ENCODE assay signal across 9 cellular contexts in the genomic region with DNA sequence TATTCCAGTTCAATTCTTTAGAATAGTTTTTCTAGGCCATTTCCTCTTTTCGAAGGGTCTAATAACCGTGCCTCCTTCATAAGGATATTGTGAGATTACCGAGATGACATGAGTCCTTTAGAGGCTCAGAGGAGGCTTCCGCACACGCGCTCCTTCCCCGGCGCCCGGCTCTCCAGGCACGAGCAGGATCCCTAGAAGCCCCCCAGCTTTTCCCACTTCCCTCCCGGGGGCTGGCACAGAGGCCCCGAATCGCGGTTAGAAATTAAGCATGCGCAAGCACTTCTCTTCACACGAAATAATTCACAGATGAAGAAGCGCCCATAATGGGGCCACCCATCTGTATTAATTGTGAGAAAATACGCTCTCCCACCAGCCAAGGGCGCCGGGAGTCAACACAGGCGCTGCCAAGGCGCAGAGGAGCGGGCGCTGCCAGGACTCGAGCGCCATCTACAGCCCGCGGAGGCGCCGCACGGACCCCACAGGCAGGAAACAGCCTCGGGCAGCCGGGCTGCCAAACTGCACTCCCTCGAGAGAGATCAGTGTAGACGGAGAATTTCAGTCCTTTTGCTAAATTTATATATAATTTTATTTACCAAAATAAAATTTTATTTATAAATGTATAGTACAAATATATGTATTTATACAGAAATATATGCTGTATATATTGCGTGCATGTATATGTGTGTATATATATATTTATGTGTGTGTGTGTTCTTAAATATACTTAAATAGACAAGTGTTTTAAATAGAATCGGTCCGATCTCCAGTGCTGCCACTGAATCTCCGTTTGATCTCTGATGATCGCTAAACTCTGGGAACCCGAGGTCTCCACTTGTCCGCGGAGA.
A peak's percentile ranks its signal among the peaks of the same experiment; 100 is the strongest.
DNase-seq lines count a peak whose midpoint lies in the region; ATAC-seq and TF ChIP-seq lines count a peak whose summit lies in the region.
"Had no signal": no experiment of that assay in that cellular context is flagged by ENCODE, and none has a peak within 500 bp of the region (broad histone marks: within the 10 kb centered on the region; RNA-seq: fewer than 3 reads in every experiment).

No MANE protein-coding gene starts in this region.

- no peak for TF ChIP-seq POLR2A in uterus (IDR thresholded peaks at IDR 0.05)

- no peaks in the 10 kb centered on the region for H3K36me3 ChIP-seq in RWPE2 (ENCODE audit: low read depth)
- H3K36me3 ChIP-seq in uterus, result no peaks in the 10 kb centered on the region

- no peaks in the 10 kb centered on the region for H3K27me3 ChIP-seq in RWPE2 (ENCODE audit: insufficient read depth, poor library complexity, severe bottlenecking)
- H3K27me3 ChIP-seq in uterus, result no peaks in the 10 kb centered on the region

- no peaks in the 10 kb centered on the region for H3K36me3 Mint-ChIP-seq in activated naive CD4-positive, alpha-beta T cell treated with anti-CD3 and anti-CD28 coated beads for 36 hours (ENCODE audit: low read depth)
- H3K36me3 Mint-ChIP-seq in glutamatergic neuron (ENCODE audit: unreplicated experiment), result no peaks in the 10 kb centered on the region

- H3K4me1 ChIP-seq in RWPE2 (ENCODE audit: insufficient read depth, poor library complexity, severe bottlenecking), result peaks cover 3% of the 10 kb centered on the region
- H3K4me1 ChIP-seq in uterus, result no peaks in the 10 kb centered on the region

- no peak overlapping the region for H3K4me3 Mint-ChIP-seq in activated naive CD4-positive, alpha-beta T cell treated with anti-CD3 and anti-CD28 coated beads for 36 hours
- no peak overlapping the region for H3K4me3 Mint-ChIP-seq in glutamatergic neuron (ENCODE audit: unreplicated experiment)

- peak; percentile 43 for DNase-seq in ELR (ENCODE audit: low read depth)
- DNase-seq in RWPE2 (ENCODE audit: low spot score), result no peak
- DNase-seq in activated naive CD4-positive, alpha-beta T cell treated with anti-CD3 and anti-CD28 coated beads for 36 hours, result peak; percentile 82
- peak; percentile 89 for DNase-seq in glutamatergic neuron
- DNase-seq in pons (ENCODE audit: low spot score), result peak; percentile 49
- peak; percentile 74 to 77 for DNase-seq in uterus

- H3K9me3 ChIP-seq in RWPE2 (ENCODE audit: severe bottlenecking), result no peaks in the 10 kb centered on the region
- H3K9me3 ChIP-seq in uterus, result no peaks in the 10 kb centered on the region

- H3K9me3 Mint-ChIP-seq in activated naive CD4-positive, alpha-beta T cell treated with anti-CD3 and anti-CD28 coated beads for 36 hours, result no peaks in the 10 kb centered on the region
- no peaks in the 10 kb centered on the region for H3K9me3 Mint-ChIP-seq in glutamatergic neuron (ENCODE audit: unreplicated experiment)

- TF ChIP-seq CTCF in RWPE2 (IDR thresholded peaks at IDR 0.05; ENCODE audit: poor library complexity, severe bottlenecking) (peak; percentile 83), glutamatergic neuron (IDR thresholded peaks at IDR 0.05; ENCODE audit: partially characterized antibody, unreplicated experiment) (peak; percentile 75), uterus (IDR thresholded peaks at IDR 0.05) (peak; percentile 78 to 94 (median 88))

- CTCF ChIA-PET in activated naive CD4-positive, alpha-beta T cell treated with anti-CD3 and anti-CD28 coated beads for 36 hours (lab: Charles Lee), result no interaction called here

- H3K27me3 Mint-ChIP-seq in activated naive CD4-positive, alpha-beta T cell treated with anti-CD3 and anti-CD28 coated beads for 36 hours (ENCODE audit: low read depth), result peaks cover 32% of the 10 kb centered on the region
- no peaks in the 10 kb centered on the region for H3K27me3 Mint-ChIP-seq in glutamatergic neuron (ENCODE audit: unreplicated experiment)

- no peak overlapping the region for H3K27ac Mint-ChIP-seq in activated naive CD4-positive, alpha-beta T cell treated with anti-CD3 and anti-CD28 coated beads for 36 hours
- no peak overlapping the region for H3K27ac Mint-ChIP-seq in glutamatergic neuron (ENCODE audit: unreplicated experiment)

- peaks cover 4% of the 10 kb centered on the region for H3K4me1 Mint-ChIP-seq in activated naive CD4-positive, alpha-beta T cell treated with anti-CD3 and anti-CD28 coated beads for 36 hours (ENCODE audit: low read depth)
- peaks cover 3% of the 10 kb centered on the region for H3K4me1 Mint-ChIP-seq in glutamatergic neuron (ENCODE audit: low read depth, unreplicated experiment)

- intact Hi-C loops in activated naive CD4-positive, alpha-beta T cell treated with anti-CD3 and anti-CD28 coated beads for 36 hours (cut with micrococcal nuclease), result loop anchor here (1.0 to 5.0 kb wide), 3 partner anchors 46 to 766 kb away; no protein-coding TSS in a partner anchor
- intact Hi-C loops in uterus (cut with DNase I; ENCODE audit: low total_unique reads), result loop anchor here (10.0 kb wide), 1 partner anchor 767 kb away; no protein-coding TSS in a partner anchor

- no peak overlapping the region for H3K4me3 ChIP-seq in RWPE2 (ENCODE audit: severe bottlenecking)
- H3K4me3 ChIP-seq in uterus, result no peak overlapping the region

- H3K27ac ChIP-seq in RWPE2 (ENCODE audit: poor library complexity, severe bottlenecking) (no peak overlapping the region), uterus (no peak overlapping the region)
- H3K27ac ChIP-seq: epithelial cell of prostate had no signal

- ATAC-seq in HG03342 (IDR thresholded peaks at IDR 0.05; ENCODE audit: unreplicated experiment) (peak; percentile 58), RWPE2 (ENCODE audit: low read depth) (peak; percentile 78), GM21786 (IDR thresholded peaks at IDR 0.05; ENCODE audit: unreplicated experiment) (no peak)
